24 cellular contexts compared by ENCODE assay signal in genomic region chr18:49018961-49019445, GRCh38.
DNase-seq lines count a peak whose midpoint lies in the region; ATAC-seq and TF ChIP-seq lines count a peak whose summit lies in the region.
"Had no signal": no experiment of that assay in that cellular context is flagged by ENCODE, and none has a peak within 500 bp of the region (broad histone marks: within the 10 kb centered on the region; RNA-seq: fewer than 3 reads in every experiment).

No MANE protein-coding gene starts in this region.

- peak overlapping the region; percentile 5 for H3K4me2 ChIP-seq in Loucy (ENCODE audit: low read depth, low read length, poor library complexity, severe bottlenecking)

- H3K27me3 Mint-ChIP-seq in activated CD4-positive, alpha-beta memory T cell treated with anti-CD3 and anti-CD28 coated beads, Interleukin-2, amount 10 ng/mL, durations not matched to agents 7 days and 5 days: no peaks in the 10 kb centered on the region
- no peaks in the 10 kb centered on the region for H3K27me3 Mint-ChIP-seq in activated CD4-positive, alpha-beta memory T cell treated with anti-CD3 and anti-CD28 coated beads for 36 hours
- H3K27me3 Mint-ChIP-seq: activated B cell treated with CpG ODN at 0.5 μM for 24 hours had no signal

- no peak for TF ChIP-seq CTCF in Loucy (conservative IDR thresholded peaks at IDR 0.05; ENCODE audit: low read length)

- ATAC-seq in left lobe of liver: no peak
- ATAC-seq: activated CD8-positive, alpha-beta T cell treated with anti-CD3 and anti-CD28 coated beads, Interleukin-2, amount 10 ng/mL, durations not matched to agents 7 days and 5 days; activated naive CD4-positive, alpha-beta T cell treated with anti-CD3 and anti-CD28 coated beads, Interleukin-2, amount 50 U/mL, for 72 hours; esophagus mucosa; HCT116 had no signal

- no peak overlapping the region for H3K4me3 ChIP-seq in Loucy (ENCODE audit: low read length, poor library complexity, severe bottlenecking)
- H3K4me3 ChIP-seq: lung had no signal

- H3K4me1 ChIP-seq in Loucy (ENCODE audit: insufficient read depth, low read length, poor library complexity, severe bottlenecking): peaks cover 45% of the 10 kb centered on the region
- H3K4me1 ChIP-seq: BE2C had no signal

- no peaks in the 10 kb centered on the region for H3K36me3 ChIP-seq in Loucy (ENCODE audit: insufficient read depth, low read length)
- H3K36me3 ChIP-seq: BE2C, neutrophil had no signal

- no peak overlapping the region for H3K4me3 Mint-ChIP-seq in activated CD4-positive, alpha-beta memory T cell treated with anti-CD3 and anti-CD28 coated beads, Interleukin-2, amount 10 ng/mL, durations not matched to agents 7 days and 5 days
- H3K4me3 Mint-ChIP-seq in activated CD4-positive, alpha-beta memory T cell treated with anti-CD3 and anti-CD28 coated beads for 36 hours: no peak overlapping the region
- H3K4me3 Mint-ChIP-seq: activated B cell treated with CpG ODN at 0.5 μM for 24 hours; activated CD8-positive, alpha-beta T cell treated with anti-CD3 and anti-CD28 coated beads, Interleukin-2, amount 10 ng/mL, durations not matched to agents 7 days and 5 days had no signal

- CTCF ChIA-PET in activated CD4-positive, alpha-beta memory T cell treated with anti-CD3 and anti-CD28 coated beads, Interleukin-2, amount 10 ng/mL, durations not matched to agents 7 days and 5 days (lab: Charles Lee): no interaction called here
- CTCF ChIA-PET in activated CD4-positive, alpha-beta memory T cell treated with anti-CD3 and anti-CD28 coated beads for 36 hours (lab: Charles Lee): no interaction called here

- H2AFZ ChIP-seq in Loucy (ENCODE audit: low read length): no peak overlapping the region

- intact Hi-C loops in activated CD4-positive, alpha-beta memory T cell treated with anti-CD3 and anti-CD28 coated beads for 36 hours (cut with micrococcal nuclease): no loop called here

- H3F3A ChIP-seq in Loucy (ENCODE audit: low read depth): no peaks in the 10 kb centered on the region; the same call in 1 of the 2 replicates

- H3K27me3 ChIP-seq in Loucy (ENCODE audit: insufficient read depth, low read length, poor library complexity, severe bottlenecking): no peaks in the 10 kb centered on the region
- H3K27me3 ChIP-seq: BE2C, neutrophil had no signal

- H3K79me2 ChIP-seq in Loucy (ENCODE audit: insufficient read depth, low read length): peaks cover 29% of the 10 kb centered on the region

- H3K9ac ChIP-seq in Loucy (ENCODE audit: low read depth, low read length, poor library complexity, severe bottlenecking): peak overlapping the region; percentile 90

- POLR2A ChIA-PET in activated CD4-positive, alpha-beta memory T cell treated with anti-CD3 and anti-CD28 coated beads, Interleukin-2, amount 10 ng/mL, durations not matched to agents 7 days and 5 days (lab: Charles Lee): no interaction called here
- POLR2A ChIA-PET in activated CD4-positive, alpha-beta memory T cell treated with anti-CD3 and anti-CD28 coated beads for 36 hours (lab: Charles Lee): no interaction called here

- H3K9me3 Mint-ChIP-seq in activated CD4-positive, alpha-beta memory T cell treated with anti-CD3 and anti-CD28 coated beads, Interleukin-2, amount 10 ng/mL, durations not matched to agents 7 days and 5 days: no peaks in the 10 kb centered on the region
- H3K9me3 Mint-ChIP-seq in activated CD4-positive, alpha-beta memory T cell treated with anti-CD3 and anti-CD28 coated beads for 36 hours: no peaks in the 10 kb centered on the region
- H3K9me3 Mint-ChIP-seq: activated B cell treated with CpG ODN at 0.5 μM for 24 hours; activated naive CD4-positive, alpha-beta T cell treated with anti-CD3 and anti-CD28 coated beads, Interleukin-2, amount 50 U/mL, for 72 hours had no signal

- H4K20me1 ChIP-seq in Loucy (ENCODE audit: insufficient read depth, low read length, poor library complexity, severe bottlenecking): no peaks in the 10 kb centered on the region

- no peaks in the 10 kb centered on the region for H3K9me3 ChIP-seq in Loucy (ENCODE audit: insufficient read depth, low read depth, low read length)
- H3K9me3 ChIP-seq: BE2C, neutrophil had no signal

- H3K4me1 Mint-ChIP-seq in activated CD4-positive, alpha-beta memory T cell treated with anti-CD3 and anti-CD28 coated beads, Interleukin-2, amount 10 ng/mL, durations not matched to agents 7 days and 5 days: peaks cover 4% of the 10 kb centered on the region
- H3K4me1 Mint-ChIP-seq in activated CD4-positive, alpha-beta memory T cell treated with anti-CD3 and anti-CD28 coated beads for 36 hours (ENCODE audit: low read depth): no peaks in the 10 kb centered on the region

- no peaks in the 10 kb centered on the region for H3K36me3 Mint-ChIP-seq in activated CD4-positive, alpha-beta memory T cell treated with anti-CD3 and anti-CD28 coated beads, Interleukin-2, amount 10 ng/mL, durations not matched to agents 7 days and 5 days (ENCODE audit: low read depth)
- no peaks in the 10 kb centered on the region for H3K36me3 Mint-ChIP-seq in activated CD4-positive, alpha-beta memory T cell treated with anti-CD3 and anti-CD28 coated beads for 36 hours
- H3K36me3 Mint-ChIP-seq: activated naive CD4-positive, alpha-beta T cell treated with anti-CD3 and anti-CD28 coated beads, Interleukin-2, amount 50 U/mL, for 72 hours had no signal

- H3K9me2 ChIP-seq in Loucy (replicated peaks; ENCODE audit: low read depth, low read length): no peaks in the 10 kb centered on the region

- no peak overlapping the region for H3K27ac Mint-ChIP-seq in activated CD4-positive, alpha-beta memory T cell treated with anti-CD3 and anti-CD28 coated beads, Interleukin-2, amount 10 ng/mL, durations not matched to agents 7 days and 5 days
- no peak overlapping the region for H3K27ac Mint-ChIP-seq in activated CD4-positive, alpha-beta memory T cell treated with anti-CD3 and anti-CD28 coated beads for 36 hours
- H3K27ac Mint-ChIP-seq: activated B cell treated with CpG ODN at 0.5 μM for 24 hours; activated CD8-positive, alpha-beta T cell treated with anti-CD3 and anti-CD28 coated beads, Interleukin-2, amount 10 ng/mL, durations not matched to agents 7 days and 5 days; activated naive CD4-positive, alpha-beta T cell treated with anti-CD3 and anti-CD28 coated beads, Interleukin-2, amount 50 U/mL, for 72 hours had no signal

- peak; percentile 6 for DNase-seq in activated CD4-positive, alpha-beta memory T cell treated with anti-CD3 and anti-CD28 coated beads, Interleukin-2, amount 10 ng/mL, durations not matched to agents 7 days and 5 days
- no peak for DNase-seq in activated CD4-positive, alpha-beta memory T cell treated with anti-CD3 and anti-CD28 coated beads for 36 hours
- DNase-seq in left lobe of liver (ENCODE audit: low spot score): peak; percentile 21
- DNase-seq in stimulated activated CD8-positive, alpha-beta memory T cell treated with anti-CD3 and anti-CD28 coated beads, Interleukin-4, amount 100 ng/mL, for 48 hours: peak; percentile 13
- DNase-seq in NCI-H146 treated with DMSO at 0.1 percent for 48 hours (lab: John Stamatoyannopoulos, UW; ENCODE audit: unreplicated experiment): no peak
- DNase-seq in germinal center (ENCODE audit: low spot score): no peak
- DNase-seq in cerebellum (ENCODE audit: low spot score): no peak
- DNase-seq: activated B cell treated with CpG ODN at 0.5 μM for 24 hours; activated CD8-positive, alpha-beta T cell treated with anti-CD3 and anti-CD28 coated beads, Interleukin-2, amount 10 ng/mL, durations not matched to agents 7 days and 5 days; BE2C; effector memory CD4-positive, alpha-beta T cell; foreskin melanocyte; KG1; NCI-H1694 treated with DMSO at 0.1 percent for 48 hours; NCI-H69; stimulated activated CD4-positive, alpha-beta T cell treated with anti-CD3 and anti-CD28 coated beads, Interleukin-4, amount 100 ng/mL, for 1 hour; stimulated activated naive CD4-positive, alpha-beta T cell treated with Interleukin-2 at 50 U/mL for 16 hours; T-helper 9 cell had no signal

Comparison
In these comparisons a context has a peak if more than half of its experiments do, and no peak if none do; other contexts are left out.
1. DNase-seq: peak in activated CD4-positive, alpha-beta memory T cell treated with anti-CD3 and anti-CD28 coated beads, Interleukin-2, amount 10 ng/mL, durations not matched to agents 7 days and 5 days (single experiment), left lobe of liver (single experiment) and stimulated activated CD8-positive, alpha-beta memory T cell treated with anti-CD3 and anti-CD28 coated beads, Interleukin-4, amount 100 ng/mL, for 48 hours (single experiment); none in activated CD4-positive, alpha-beta memory T cell treated with anti-CD3 and anti-CD28 coated beads for 36 hours (single experiment), NCI-H146 treated with DMSO at 0.1 percent for 48 hours (single experiment), germinal center (single experiment) and cerebellum (single experiment).